15 cellular contexts compared by ENCODE assay signal in the genomic region with DNA sequence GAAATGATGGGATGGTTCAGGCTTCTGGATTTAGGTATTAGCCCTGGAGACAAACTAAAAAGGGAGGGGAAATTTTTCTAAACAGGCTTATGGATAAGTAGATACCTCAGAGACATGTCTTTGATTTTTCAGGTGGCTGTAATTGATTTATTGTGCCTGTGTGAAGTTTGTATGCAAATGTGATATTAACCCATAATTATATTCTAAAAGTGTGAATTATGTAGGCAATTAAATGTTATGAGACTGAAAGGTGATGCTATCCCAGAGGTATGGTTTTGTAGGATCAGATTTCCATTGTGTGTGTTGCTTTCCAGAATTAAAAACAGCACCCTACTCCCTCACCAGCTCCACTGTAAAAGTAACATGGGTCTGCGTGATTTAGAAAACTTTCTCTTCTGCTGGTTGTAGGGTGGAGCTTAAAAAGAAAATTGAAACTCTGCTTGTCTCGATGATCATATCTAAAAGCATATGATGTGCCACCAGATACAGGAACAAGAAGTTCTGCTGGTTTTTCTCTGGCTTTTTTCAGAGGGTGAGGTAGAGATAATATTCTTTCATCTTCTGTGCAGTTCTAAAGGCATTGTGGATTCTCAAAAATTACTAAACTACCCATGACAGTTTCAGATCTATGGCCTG.
DNase-seq lines count a peak whose midpoint lies in the region; ATAC-seq and TF ChIP-seq lines count a peak whose summit lies in the region.
"Had no signal": no experiment of that assay in that cellular context is flagged by ENCODE, and none has a peak within 500 bp of the region (broad histone marks: within the 10 kb centered on the region; RNA-seq: fewer than 3 reads in every experiment).

No MANE protein-coding gene starts in this region.

- ATAC-seq in HG03439 (IDR thresholded peaks at IDR 0.05; ENCODE audit: unreplicated experiment) = peak; percentile 66
- ATAC-seq: activated T-helper 17 cell treated with anti-CD3 and anti-CD28 coated beads, Interleukin-2, amount 50 U/mL, for 72 hours; left colon had no signal

- DNase-seq in NCI-H146 (lab: John Stamatoyannopoulos, UW) = peak; percentile 3
- DNase-seq in NCI-H146 treated with DMSO at 0.1 percent for 48 hours (lab: John Stamatoyannopoulos, UW; ENCODE audit: unreplicated experiment) = no peak
- no peak for DNase-seq in mesenchymal stem cell
- no peak for DNase-seq in anterior cingulate cortex (lab: John Stamatoyannopoulos, UW)
- DNase-seq in HPDE6-E6E7 (ENCODE audit: extremely low spot score) = no peak
- DNase-seq in cerebellar nuclear complex (lab: John Stamatoyannopoulos, UW) = no peak
- DNase-seq: foreskin melanocyte, H7, left colon had no signal

- H2BK120ac ChIP-seq in mesenchymal stem cell (ENCODE audit: low read depth, low read length) = no peak overlapping the region

- 98% methylated on average over 2 of the region's 2 CpGs for WGBS in mesenchymal stem cell

- H2BK5ac ChIP-seq in mesenchymal stem cell (ENCODE audit: low read depth, low read length, poor library complexity, severe bottlenecking) = no peak overlapping the region

- CTCF ChIA-PET in HEK293 (lab: Yijun Ruan, JAX) = interaction anchor here (0.7 kb wide), 1 partner anchor 77 kb away, joined by 5 read pairs; no protein-coding TSS in a partner anchor

- no peak overlapping the region for H3K23ac ChIP-seq in mesenchymal stem cell (ENCODE audit: low read length in 2 of 2)

- POLR2A ChIA-PET in HEK293 (lab: Yijun Ruan, JAX) = no interaction called here

- H3K27ac ChIP-seq in HEK293 (ENCODE audit: extremely low read depth, low read depth, low read length) (no peak overlapping the region), mesenchymal stem cell (ENCODE audit: low read length, poor library complexity, severe bottlenecking) (no peak overlapping the region)
- H3K27ac ChIP-seq: 22Rv1, prostate gland, tibial nerve had no signal

- H3K18ac ChIP-seq in mesenchymal stem cell (ENCODE audit: low read depth in 1 of 2, low read length in 2 of 2) = no peak overlapping the region

- no peak for TF ChIP-seq CTCF in HEK293 (tag by site-specific recombination; IDR thresholded peaks at IDR 0.05)

- H4K91ac ChIP-seq in mesenchymal stem cell (ENCODE audit: low read length) = no peak overlapping the region

- H3K9ac ChIP-seq in mesenchymal stem cell (ENCODE audit: low read length) = peak overlapping the region; percentile 4

- H3K36me3 ChIP-seq in HEK293 (ENCODE audit: control insufficient read depth in 2 of 2, insufficient read depth in 1 of 2, low read length in 2 of 2) (no peaks in the 10 kb centered on the region), mesenchymal stem cell (ENCODE audit: control insufficient read depth in 1 of 2, insufficient read depth in 2 of 2, low read depth in 1 of 2, low read length in 2 of 2) (no peaks in the 10 kb centered on the region)
- H3K36me3 ChIP-seq: prostate gland, tibial nerve had no signal

- no peak overlapping the region for H4K8ac ChIP-seq in mesenchymal stem cell (ENCODE audit: low read length)

- no peaks in the 10 kb centered on the region for H3K9me3 ChIP-seq in HEK293 (ENCODE audit: control insufficient read depth, insufficient read depth, low read depth, low read length)
- H3K9me3 ChIP-seq in mesenchymal stem cell (ENCODE audit: control insufficient read depth, low read length) = no peaks in the 10 kb centered on the region
- H3K9me3 ChIP-seq: prostate gland, tibial nerve had no signal

- H3K4ac ChIP-seq in mesenchymal stem cell (ENCODE audit: low read depth in 1 of 2, low read length in 2 of 2) = no peak overlapping the region

- H3K4me2 ChIP-seq in mesenchymal stem cell (ENCODE audit: low read length, poor library complexity, severe bottlenecking) = no peak overlapping the region

- no peaks in the 10 kb centered on the region for H3K79me1 ChIP-seq in mesenchymal stem cell (replicated peaks; ENCODE audit: low read length, poor library complexity, severe bottlenecking)

- no peak overlapping the region for H3K4me3 ChIP-seq in HEK293 (ENCODE audit: low read depth, low read length)
- H3K4me3 ChIP-seq in mesenchymal stem cell (ENCODE audit: insufficient read depth in 1 of 2, low read depth in 1 of 2, low read length in 2 of 2) = no peak overlapping the region
- H3K4me3 ChIP-seq: prostate gland, tibial nerve had no signal

- H3K27me3 ChIP-seq in mesenchymal stem cell (ENCODE audit: control insufficient read depth in 1 of 2, insufficient read depth in 1 of 2, low read length in 2 of 2) = no peaks in the 10 kb centered on the region
- H3K27me3 ChIP-seq: tibial nerve had no signal

- H2BK15ac ChIP-seq in mesenchymal stem cell (ENCODE audit: low read depth, poor library complexity, severe bottlenecking) = no peak overlapping the region

- no peak overlapping the region for H3K14ac ChIP-seq in mesenchymal stem cell (ENCODE audit: low read length in 2 of 2)

- no peak overlapping the region for H2AK5ac ChIP-seq in mesenchymal stem cell (ENCODE audit: low read length, severe bottlenecking)

- H2BK12ac ChIP-seq in mesenchymal stem cell (ENCODE audit: low read length in 2 of 2) = no peak overlapping the region

- no peak overlapping the region for H2AFZ ChIP-seq in mesenchymal stem cell (ENCODE audit: low read depth, low read length)

- H3K4me1 ChIP-seq in HEK293 (ENCODE audit: control insufficient read depth, insufficient read depth, low read length) (peaks cover 15% of the 10 kb centered on the region), mesenchymal stem cell (ENCODE audit: control insufficient read depth, insufficient read depth, low read depth, low read length) (no peaks in the 10 kb centered on the region)
- H3K4me1 ChIP-seq: prostate gland, tibial nerve had no signal

TF ChIP-seq in HEK293, 187 proteins besides CTCF, POLR2A, EP300 and RAD21 (continues in another document):
- TF ChIP-seq PRDM6 (tag by site-specific recombination; IDR thresholded peaks at IDR 0.05) (peak; percentile 85), ZNF366 (tag by site-specific recombination; conservative IDR thresholded peaks at IDR 0.05) (peak; percentile 42; the same call in 1 of the 2 replicates), KLF8 (tag by site-specific recombination; IDR thresholded peaks at IDR 0.05) (0 out of 2 replicates have a peak, but pooled peaks have one; percentile 20), KLF10 (tag by site-specific recombination; IDR thresholded peaks at IDR 0.05) (no peak), BCL11A (tag by site-specific recombination; IDR thresholded peaks at IDR 0.05; ENCODE audit: low read depth) (0 out of 2 replicates have a peak, but pooled peaks have one; percentile 36), ZNF292 (tag by site-specific recombination; IDR thresholded peaks at IDR 0.05; ENCODE audit: borderline replicate concordance, low read depth) (no peak), SP7 (tag by site-specific recombination; IDR thresholded peaks at IDR 0.05) (peak; percentile 98), ZNF654 (tag by site-specific recombination; IDR thresholded peaks at IDR 0.05; ENCODE audit: low read depth) (peak; percentile 6; the same call in 1 of the 2 replicates), WT1 (tag by site-specific recombination; IDR thresholded peaks at IDR 0.05) (peak; percentile 73), ZNF184 (tag by site-specific recombination; IDR thresholded peaks at IDR 0.05) (no peak), ZNF843 (tag by site-specific recombination; IDR thresholded peaks at IDR 0.05) (0 out of 2 replicates have a peak, but pooled peaks have one; percentile 41), IKZF3 (tag by site-specific recombination; IDR thresholded peaks at IDR 0.05) (peak; percentile 38; the same call in 1 of the 2 replicates)
- TF ChIP-seq, protein P1, sequence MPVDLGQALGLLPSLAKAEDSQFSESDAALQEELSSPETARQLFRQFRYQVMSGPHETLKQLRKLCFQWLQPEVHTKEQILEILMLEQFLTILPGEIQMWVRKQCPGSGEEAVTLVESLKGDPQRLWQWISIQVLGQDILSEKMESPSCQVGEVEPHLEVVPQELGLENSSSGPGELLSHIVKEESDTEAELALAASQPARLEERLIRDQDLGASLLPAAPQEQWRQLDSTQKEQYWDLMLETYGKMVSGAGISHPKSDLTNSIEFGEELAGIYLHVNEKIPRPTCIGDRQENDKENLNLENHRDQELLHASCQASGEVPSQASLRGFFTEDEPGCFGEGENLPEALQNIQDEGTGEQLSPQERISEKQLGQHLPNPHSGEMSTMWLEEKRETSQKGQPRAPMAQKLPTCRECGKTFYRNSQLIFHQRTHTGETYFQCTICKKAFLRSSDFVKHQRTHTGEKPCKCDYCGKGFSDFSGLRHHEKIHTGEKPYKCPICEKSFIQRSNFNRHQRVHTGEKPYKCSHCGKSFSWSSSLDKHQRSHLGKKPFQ (tag by site-specific recombination; IDR thresholded peaks at IDR 0.05) = peak; percentile 76; the same call in 1 of the 2 replicates
